20 cellular contexts compared by ENCODE assay signal in the genomic region with DNA sequence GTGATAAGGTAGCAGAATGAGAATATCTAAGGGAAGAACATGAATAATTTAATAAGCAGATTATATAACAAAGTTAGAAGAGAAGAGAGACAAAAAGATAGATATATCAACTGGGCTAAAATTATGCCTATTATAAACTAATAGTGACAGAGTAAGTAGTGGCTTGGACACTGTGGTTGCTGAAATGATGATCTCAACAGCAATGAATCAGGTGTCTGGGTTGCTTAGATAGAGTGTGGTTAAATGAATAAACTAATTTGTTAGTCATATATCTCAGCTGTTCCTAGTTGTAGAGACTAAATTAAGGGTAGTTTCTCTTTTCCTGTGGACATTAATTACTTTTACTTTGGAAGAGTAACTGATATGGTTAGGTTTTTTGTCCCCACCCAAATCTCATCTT.
"Had no signal": no experiment of that assay in that cellular context is flagged by ENCODE, and none has a peak within 500 bp of the region (broad histone marks: within the 10 kb centered on the region; RNA-seq: fewer than 3 reads in every experiment).

No MANE protein-coding gene starts in this region.

- H3K79me2 ChIP-seq: parathyroid adenoma had no signal

- H3K4me3 ChIP-seq: esophagus squamous epithelium, right lobe of liver, testis, vagina had no signal

- H3K9ac ChIP-seq: parathyroid adenoma had no signal

- H2AFZ ChIP-seq: parathyroid adenoma had no signal

- DNase-seq: activated CD4-positive, alpha-beta T cell treated with anti-CD3 and anti-CD28 coated beads, Interleukin-2, amount 10 ng/mL, durations not matched to agents 7 days and 5 days; activated CD4-positive, CD25-positive, alpha-beta regulatory T cell treated with anti-CD3 and anti-CD28 coated beads, Interleukin-2, amount 50 U/mL, for 72 hours; activated CD8-positive, alpha-beta T cell treated with anti-CD3 and anti-CD28 coated beads, Interleukin-2, amount 10 ng/mL, durations not matched to agents 7 days and 5 days; activated gamma-delta T cell; activated naive CD4-positive, alpha-beta T cell treated with anti-CD3 and anti-CD28 coated beads, Interleukin-2, amount 50 U/mL, for 16 hours; activated naive CD8-positive, alpha-beta T cell treated with anti-CD3 and anti-CD28 coated beads, Interleukin-2, amount 50 U/mL, for 24 hours; brain microvascular endothelial cell; effector memory CD8-positive, alpha-beta T cell; esophagus squamous epithelium; left ventricle myocardium superior; right lobe of liver; small intestine; stimulated activated CD4-positive, alpha-beta T cell treated with anti-CD3 and anti-CD28 coated beads, Interleukin-2, amount 100 ng/mL, for 48 hours; stimulated activated naive CD4-positive, alpha-beta T cell; T-helper 1 cell; testis; trophoblast cell; WERI-Rb-1 had no signal

- H3K27ac ChIP-seq: brain microvascular endothelial cell, esophagus squamous epithelium, parathyroid adenoma, right lobe of liver, testis, vagina, WERI-Rb-1 had no signal

- H3K9me3 ChIP-seq: esophagus squamous epithelium, right lobe of liver, testis, vagina had no signal

- H3K36me3 ChIP-seq: brain microvascular endothelial cell, esophagus squamous epithelium, right lobe of liver, vagina, WERI-Rb-1 had no signal

- H3K27me3 ChIP-seq: brain microvascular endothelial cell, esophagus squamous epithelium, right lobe of liver, testis, vagina had no signal

- H3K4me1 ChIP-seq: esophagus squamous epithelium, parathyroid adenoma, right lobe of liver, testis, vagina had no signal
